8 cellular contexts compared by ENCODE assay signal in genomic region chr3:14403636-14404395, GRCh38. TPM values are rescaled to one million over a fixed set of nuclear protein-coding genes. Genes with fewer than 3 reads are reported as not detected.
DNase-seq lines count a peak whose midpoint lies in the region; ATAC-seq and TF ChIP-seq lines count a peak whose summit lies in the region.

No MANE protein-coding gene starts in this region.

- 0 out of 2 replicates have a peak, but pooled peaks cover 17% of the 10 kb centered on the region for H3K36me3 ChIP-seq in HUES6 (ENCODE audit: control insufficient read depth, insufficient read depth, low read length)
- H3K36me3 ChIP-seq in cardiac muscle cell: no peaks in the 10 kb centered on the region
- peaks cover 0 to 13% of the 10 kb centered on the region in 2 donors for H3K36me3 ChIP-seq in psoas muscle (ENCODE audit: insufficient read depth in 1 of 2, low read depth in 1 of 2)

- H3K27me3 Mint-ChIP-seq in CD14-positive monocyte (ENCODE audit: low read depth in 3 of 3): peaks cover 7 to 14% (median 12%) of the 10 kb centered on the region in 3 donors

- peak overlapping the region; percentile 96 to 99 (median 98) for H3K27ac Mint-ChIP-seq in CD14-positive monocyte

- H3K36me3 Mint-ChIP-seq in CD14-positive monocyte: peaks cover 33 to 36% of the 10 kb centered on the region in 2 donors

- no peaks in the 10 kb centered on the region for H3K27me3 ChIP-seq in HUES6 (ENCODE audit: control insufficient read depth, insufficient read depth, low read length)
- H3K27me3 ChIP-seq in cardiac muscle cell: peaks cover 4% of the 10 kb centered on the region
- no peaks in the 10 kb centered on the region for H3K27me3 ChIP-seq in psoas muscle (ENCODE audit: insufficient read depth in 3 of 3, low read length in 2 of 3)

- H3K4me3 Mint-ChIP-seq in CD14-positive monocyte: peak overlapping the region; percentile 99

- H3K27ac ChIP-seq in HUES6 (ENCODE audit: low read depth, low read length) (no peak overlapping the region; the same call in 1 of the 2 replicates), cardiac muscle cell (no peak overlapping the region), psoas muscle (peak overlapping the region; percentile 97)

- H3K4me1 ChIP-seq in HUES6 (ENCODE audit: control insufficient read depth, insufficient read depth, low read length) (peaks cover 36% of the 10 kb centered on the region), cardiac muscle cell (ENCODE audit: low read depth) (peaks cover 11% of the 10 kb centered on the region), psoas muscle (peaks cover 38% of the 10 kb centered on the region)

- H3K4me3 ChIP-seq in HUES6 (ENCODE audit: low read depth, low read length): peak overlapping the region; percentile 79
- peak overlapping the region; percentile 94 for H3K4me3 ChIP-seq in WI38 (ENCODE audit: low read depth, low read length)
- H3K4me3 ChIP-seq in cardiac muscle cell: peak overlapping the region; percentile 65
- H3K4me3 ChIP-seq in psoas muscle: peak overlapping the region; percentile 91

- H3K9ac ChIP-seq in HUES6 (ENCODE audit: low read length): peak overlapping the region; percentile 81

- intact Hi-C loops in CD14-positive monocyte (cut with micrococcal nuclease) (loop anchor here (5.0 kb wide), 1 partner anchor 38 kb away; no protein-coding TSS in a partner anchor), psoas muscle (cut with DNase I) (loop anchor here (2.0 to 10.0 kb wide), 5 partner anchors 29 to 199 kb away; no protein-coding TSS in a partner anchor)

- peaks cover 67% of the 10 kb centered on the region for H3K4me1 Mint-ChIP-seq in CD14-positive monocyte

- TF ChIP-seq CTCF in CD14-positive monocyte (IDR thresholded peaks at IDR 0.05): no peak
- TF ChIP-seq CTCF in WI38 (IDR thresholded peaks at IDR 0.05; ENCODE audit: low read depth, low read length): no peak
- TF ChIP-seq CTCF in cardiac muscle cell (IDR thresholded peaks at IDR 0.05; ENCODE audit: low read depth, low read length): no peak
- no peak for TF ChIP-seq CTCF in psoas muscle (IDR thresholded peaks at IDR 0.05)

- H3K9me3 Mint-ChIP-seq in CD14-positive monocyte: peaks cover 0 to 2% (median 0%) of the 10 kb centered on the region in 7 donors

- peak; percentile 69 for DNase-seq in CD14-positive monocyte (ENCODE audit: low spot score)
- DNase-seq in cardiac muscle cell (ENCODE audit: low read depth in 1 of 2, low spot score in 1 of 2): peak in 1 of 2 donors; percentile 34
- DNase-seq in psoas muscle: peak; percentile 70 to 88
- DNase-seq in GDM1 (lab: John Stamatoyannopoulos, UW): no peak
- no peak for DNase-seq in GM19240 (ENCODE audit: insufficient read length, low spot score)

- no peaks in the 10 kb centered on the region for H3K9me3 ChIP-seq in HUES6 (ENCODE audit: control insufficient read depth, insufficient read depth, low read depth, low read length)
- H3K9me3 ChIP-seq in cardiac muscle cell (ENCODE audit: low read depth): no peaks in the 10 kb centered on the region
- H3K9me3 ChIP-seq in psoas muscle: no peaks in the 10 kb centered on the region

- 6 to 11% (median 6%) methylated on average over 13 of the region's 13 CpGs for WGBS in psoas muscle, 3 donors

- ATAC-seq in psoas muscle (peak; percentile 30 to 63 (median 54)), GM21723 (IDR thresholded peaks at IDR 0.05; ENCODE audit: unreplicated experiment) (no peak)

RNA-seq across cellular contexts. Expression of gene SLC6A6, which starts 1.4 kb away (rescaled TPM):
- polyA plus RNA-seq in CD14-positive monocyte (10 to 100 TPM; 18.4 to 24.5 TPM), cardiac muscle cell (5.4 and 11.8 TPM in 2 replicates), psoas muscle (10 to 100 TPM; 12.6 to 76.1 (median 52.8) TPM)
- total RNA-seq in cardiac muscle cell (9.6 and 19.7 TPM in 2 replicates), psoas muscle (100 to 1,000 TPM in 1 of 4 donors, 10 to 100 TPM in 3; 10.3 to 104 (median 34.7) TPM)

Comparison
In these comparisons a context has a peak if more than half of its experiments do, and no peak if none do; other contexts are left out.
1. DNase-seq: peak in CD14-positive monocyte (single experiment) and psoas muscle (2 of 2); none in GDM1 (single experiment) and GM19240 (single experiment).
2. Peak in every context shown above with its lines, with median percentiles within 50 percentile points of each other: H3K4me3 ChIP-seq.